14 cellular contexts compared by ENCODE assay signal in the genomic region with DNA sequence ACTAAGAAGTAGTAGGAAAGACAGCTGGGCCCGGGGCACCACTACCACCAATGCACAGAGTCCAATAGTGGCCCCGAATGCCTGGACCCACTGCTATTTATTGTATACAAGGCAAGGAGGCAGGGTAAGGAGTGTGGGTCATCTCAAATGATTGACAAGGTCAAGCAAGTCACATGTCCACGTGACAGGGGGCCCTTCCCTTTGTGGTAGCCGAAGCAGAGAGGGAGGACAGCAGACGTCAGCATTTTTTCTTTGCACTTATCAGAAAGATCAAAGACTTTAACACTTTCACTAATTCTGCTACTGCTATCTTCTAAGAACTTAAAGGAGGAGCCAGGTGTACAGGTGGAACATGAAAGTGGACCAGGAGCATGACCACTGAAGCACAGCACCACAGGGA. TPM values are rescaled to one million over a fixed set of nuclear protein-coding genes. Genes with fewer than 3 reads are reported as not detected.
DNase-seq lines count a peak whose midpoint lies in the region; ATAC-seq and TF ChIP-seq lines count a peak whose summit lies in the region.
"Had no signal": no experiment of that assay in that cellular context is flagged by ENCODE, and none has a peak within 500 bp of the region (broad histone marks: within the 10 kb centered on the region; RNA-seq: fewer than 3 reads in every experiment).

No MANE protein-coding gene starts in this region.

- DNase-seq in cardiac muscle cell (ENCODE audit: low read depth in 1 of 2, low spot score in 1 of 2) (no peak), right atrium auricular region (ENCODE audit: low spot score) (no peak), osteoblast (ENCODE audit: insufficient read length, low spot score, missing footprints) (peak; percentile 4), cerebellum (ENCODE audit: low spot score) (no peak), GM20000 (ENCODE audit: low spot score) (no peak), AML-193 (lab: John Stamatoyannopoulos, UW) (no peak)
- DNase-seq: DMS79, EL, H7 had no signal

- peaks cover 98% of the 10 kb centered on the region for H3K79me2 ChIP-seq in osteoblast (ENCODE audit: insufficient read depth, low read length)

- no peaks in the 10 kb centered on the region for H3K27me3 ChIP-seq in cardiac muscle cell
- H3K27me3 ChIP-seq in right atrium auricular region, result no peaks in the 10 kb centered on the region
- no peaks in the 10 kb centered on the region for H3K27me3 ChIP-seq in osteoblast (ENCODE audit: insufficient read depth, low read length)
- H3K27me3 ChIP-seq: BLaER1 had no signal

- peaks cover 16% of the 10 kb centered on the region for H4K20me1 ChIP-seq in osteoblast (ENCODE audit: insufficient read depth, low read length)

- no peak for ATAC-seq in activated T-helper 17 cell treated with anti-CD3 and anti-CD28 coated beads, Interleukin-2, amount 50 U/mL, for 72 hours (replicated peaks)
- ATAC-seq: GM23338 had no signal

- no peaks in the 10 kb centered on the region for H3K27me3 Mint-ChIP-seq in activated T-helper 17 cell treated with anti-CD3 and anti-CD28 coated beads, Interleukin-2, amount 50 U/mL, for 72 hours
- H3K27me3 Mint-ChIP-seq: CD4-positive, CD25-positive, alpha-beta regulatory T cell had no signal

- H3K36me3 Mint-ChIP-seq in activated T-helper 17 cell treated with anti-CD3 and anti-CD28 coated beads, Interleukin-2, amount 50 U/mL, for 72 hours (ENCODE audit: low read depth), result peaks cover 55% of the 10 kb centered on the region

- H3K27ac ChIP-seq in cardiac muscle cell (peak overlapping the region; percentile 80), right atrium auricular region (no peak overlapping the region), osteoblast (ENCODE audit: low read depth, low read length) (no peak overlapping the region)
- H3K27ac ChIP-seq: BLaER1, HL-60 had no signal

- H3K4me1 ChIP-seq in cardiac muscle cell (ENCODE audit: low read depth) (peaks cover 48% of the 10 kb centered on the region), right atrium auricular region (peaks cover 0 to 33% of the 10 kb centered on the region in 2 donors), osteoblast (ENCODE audit: insufficient read depth, low read length) (peaks cover 5% of the 10 kb centered on the region)

- no peaks in the 10 kb centered on the region for H3K9me3 ChIP-seq in cardiac muscle cell (ENCODE audit: low read depth)
- H3K9me3 ChIP-seq in right atrium auricular region, result no peaks in the 10 kb centered on the region
- no peaks in the 10 kb centered on the region for H3K9me3 ChIP-seq in osteoblast (ENCODE audit: low read depth, low read length)
- H3K9me3 ChIP-seq: BLaER1 had no signal

- H3K4me3 Mint-ChIP-seq in activated T-helper 17 cell treated with anti-CD3 and anti-CD28 coated beads, Interleukin-2, amount 50 U/mL, for 72 hours, result no peak overlapping the region
- H3K4me3 Mint-ChIP-seq: GM23338 had no signal

- no peak for TF ChIP-seq CTCF in cardiac muscle cell (IDR thresholded peaks at IDR 0.05; ENCODE audit: low read depth, low read length)
- no peak for TF ChIP-seq CTCF in right atrium auricular region (IDR thresholded peaks at IDR 0.05)
- no peak for TF ChIP-seq CTCF in osteoblast (IDR thresholded peaks at IDR 0.05; ENCODE audit: extremely low read depth, low read depth, low read length)
- no peak for TF ChIP-seq CTCF in GM20000 (IDR thresholded peaks at IDR 0.05; ENCODE audit: extremely low read depth, missing control alignments)

- H3K4me3 ChIP-seq in cardiac muscle cell, result no peak overlapping the region
- no peak overlapping the region for H3K4me3 ChIP-seq in right atrium auricular region
- no peak overlapping the region for H3K4me3 ChIP-seq in osteoblast (ENCODE audit: insufficient read depth, low read length)
- H3K4me3 ChIP-seq: BLaER1, GM23338 had no signal

- no peak overlapping the region for H2AFZ ChIP-seq in osteoblast (ENCODE audit: low read length)
- H2AFZ ChIP-seq: GM23338 had no signal

- H3K4me2 ChIP-seq in osteoblast (ENCODE audit: insufficient read depth, low read length), result no peak overlapping the region
- H3K4me2 ChIP-seq: BLaER1, GM23338 had no signal

- H3K36me3 ChIP-seq in cardiac muscle cell (peaks cover 5% of the 10 kb centered on the region), right atrium auricular region (peaks cover 23% of the 10 kb centered on the region), osteoblast (ENCODE audit: insufficient read depth, low read length) (peaks cover 38% of the 10 kb centered on the region)

- peak overlapping the region; percentile 22 for H3K27ac Mint-ChIP-seq in activated T-helper 17 cell treated with anti-CD3 and anti-CD28 coated beads, Interleukin-2, amount 50 U/mL, for 72 hours
- H3K27ac Mint-ChIP-seq: GM23338 had no signal

- no peaks in the 10 kb centered on the region for H3K9me3 Mint-ChIP-seq in activated T-helper 17 cell treated with anti-CD3 and anti-CD28 coated beads, Interleukin-2, amount 50 U/mL, for 72 hours
- H3K9me3 Mint-ChIP-seq: CD4-positive, CD25-positive, alpha-beta regulatory T cell; GM23338 had no signal

- H3K4me1 Mint-ChIP-seq in activated T-helper 17 cell treated with anti-CD3 and anti-CD28 coated beads, Interleukin-2, amount 50 U/mL, for 72 hours, result peaks cover 8% of the 10 kb centered on the region
- H3K4me1 Mint-ChIP-seq: GM23338 had no signal

RNA-seq across cellular contexts. Expression of gene VPS53, which starts 6.5 kb away (rescaled TPM):
- 10.5 and 18.4 TPM in 2 replicates for total RNA-seq in cardiac muscle cell
- polyA plus RNA-seq in cardiac muscle cell, result 18.6 and 25.5 TPM in 2 replicates
- total RNA-seq in right atrium auricular region, result 10 to 100 TPM; 11.3 to 17.9 TPM
- 10 to 100 TPM; 38.3 to 53.3 TPM for total RNA-seq in activated T-helper 17 cell treated with anti-CD3 and anti-CD28 coated beads, Interleukin-2, amount 50 U/mL, for 72 hours
- total RNA-seq in osteoblast, result 22.1 and 25.9 TPM in 2 replicates
- total RNA-seq in cerebellum, result 29.3 TPM

RNA-seq across cellular contexts. Expression of gene TLCD3A, which starts 24.3 kb away (rescaled TPM):
- total RNA-seq in cardiac muscle cell (15.4 and 16.4 TPM in 2 replicates), right atrium auricular region (1 to 10 TPM; 1.5 to 4.8 TPM), osteoblast (19.5 and 28.6 TPM in 2 replicates), cerebellum (16.2 TPM)
- polyA plus RNA-seq in cardiac muscle cell, result 20.3 and 27.0 TPM in 2 replicates
- 10 to 100 TPM; 15.0 to 22.0 TPM for total RNA-seq in activated T-helper 17 cell treated with anti-CD3 and anti-CD28 coated beads, Interleukin-2, amount 50 U/mL, for 72 hours

RNA-seq across cellular contexts. Expression of gene GEMIN4, which starts 43.9 kb away (rescaled TPM):
- total RNA-seq in cardiac muscle cell, result 16.4 and 24.8 TPM in 2 replicates
- 23.7 and 42.6 TPM in 2 replicates for polyA plus RNA-seq in cardiac muscle cell
- 10 to 100 TPM in 1 of 2 donors, 1 to 10 TPM in 1; 8.2 to 19.7 TPM for total RNA-seq in right atrium auricular region
- total RNA-seq in activated T-helper 17 cell treated with anti-CD3 and anti-CD28 coated beads, Interleukin-2, amount 50 U/mL, for 72 hours, result 10 to 100 TPM; 40.7 to 54.4 TPM
- total RNA-seq in osteoblast, result 8.7 and 9.7 TPM in 2 replicates
- 10.5 TPM for total RNA-seq in cerebellum
